Comparison of ENCODE assay signal across 8 cellular contexts in genomic region chr2:156331572-156332451, GRCh38. TPM values are rescaled to one million over a fixed set of nuclear protein-coding genes. Genes with fewer than 3 reads are reported as not detected.
DNase-seq lines count a peak whose midpoint lies in the region; ATAC-seq and TF ChIP-seq lines count a peak whose summit lies in the region.

No MANE protein-coding gene starts in this region.

- H3K36me3 ChIP-seq in esophagus (ENCODE audit: control insufficient read depth in 2 of 2, insufficient read depth in 2 of 2, low read length in 1 of 2) = peaks cover 0 to 18% of the 10 kb centered on the region in 2 donors
- H3K36me3 ChIP-seq in upper lobe of right lung = no peaks in the 10 kb centered on the region

- H3K9me3 ChIP-seq in esophagus (ENCODE audit: control insufficient read depth in 2 of 2, insufficient read depth in 1 of 2, low read depth in 1 of 2, low read length in 1 of 2) (peaks cover 0 to 2% of the 10 kb centered on the region in 2 donors), upper lobe of right lung (no peaks in the 10 kb centered on the region)

- ATAC-seq in GM18498 (IDR thresholded peaks at IDR 0.05; ENCODE audit: unreplicated experiment) (peak; percentile 1), upper lobe of right lung (peak; percentile 43), HG03354 (IDR thresholded peaks at IDR 0.05; ENCODE audit: poor library complexity, severe bottlenecking, unreplicated experiment) (no peak)

- H3K27ac ChIP-seq in esophagus (ENCODE audit: low read depth in 2 of 2, low read length in 1 of 2) (peak overlapping the region; percentile 97 to 99), upper lobe of right lung (peak overlapping the region; percentile 99)

- H3K4me3 ChIP-seq in esophagus (ENCODE audit: low read depth in 1 of 2, low read length in 2 of 2) (peak overlapping the region; percentile 71 to 81), upper lobe of right lung (peak overlapping the region; percentile 83)

- intact Hi-C loops in upper lobe of right lung (cut with DNase I) = no loop called here

- no peak for TF ChIP-seq CTCF in upper lobe of right lung (IDR thresholded peaks at IDR 0.05)

- H3K4me1 ChIP-seq in esophagus (ENCODE audit: control insufficient read depth in 2 of 2, insufficient read depth in 2 of 2, low read length in 1 of 2) (no peaks in the 10 kb centered on the region), upper lobe of right lung (peaks cover 15% of the 10 kb centered on the region)

- DNase-seq in AG08396 (ENCODE audit: low spot score) (peak; percentile 82), NCI-H2029 (lab: John Stamatoyannopoulos, UW) (peak; percentile 59), mucosa of gallbladder (ENCODE audit: low spot score) (peak; percentile 64), upper lobe of right lung (peak; percentile 88)
- peak; percentile 47 to 65 for DNase-seq in activated CD4-positive, alpha-beta T cell treated with anti-CD3 and anti-CD28 coated beads, Interleukin-2, amount 50 U/mL, for 48 hours

- H3K27me3 ChIP-seq in esophagus (ENCODE audit: control insufficient read depth in 1 of 2, insufficient read depth in 2 of 2, low read length in 2 of 2) = no peaks in the 10 kb centered on the region
- peaks cover 8% of the 10 kb centered on the region for H3K27me3 ChIP-seq in upper lobe of right lung

- 2% methylated on average over 26 of the region's 26 CpGs for WGBS in esophagus, 2 donors

RNA-seq across cellular contexts. Expression of gene NR4A2, which starts 0.7 kb away (rescaled TPM):
- 1 to 10 TPM; 1.6 to 2.0 TPM for polyA plus RNA-seq in esophagus
- total RNA-seq in mucosa of gallbladder = 11.9 TPM
- total RNA-seq in upper lobe of right lung = 3.5 TPM
